ENCODE assay signal across 8 cellular contexts in genomic region chr7:100888529-100888987, GRCh38. TPM values are rescaled to one million over a fixed set of nuclear protein-coding genes. Genes with fewer than 3 reads are reported as not detected.
DNase-seq lines count a peak whose midpoint lies in the region; ATAC-seq and TF ChIP-seq lines count a peak whose summit lies in the region.

No MANE protein-coding gene starts in this region.

- H3K9me3 Mint-ChIP-seq in CD8-positive, alpha-beta memory T cell: no peaks in the 10 kb centered on the region
- no peaks in the 10 kb centered on the region for H3K9me3 Mint-ChIP-seq in neural crest cell

- 82 to 85% methylated on average over 10 of the region's 10 CpGs for WGBS in ectodermal cell, 2 experiments

- in situ Hi-C loops in KBM-7 (cut with MboI; ENCODE audit: low pct_unique_long_range_greater_than_20kb, low sequenced_read_pairs): no loop called here

- no peak for ATAC-seq in GM21619 (IDR thresholded peaks at IDR 0.05; ENCODE audit: unreplicated experiment)

- H3K27me3 ChIP-seq in CD8-positive, alpha-beta memory T cell (ENCODE audit: insufficient read depth, low read length, poor library complexity, severe bottlenecking): no peaks in the 10 kb centered on the region
- H3K27me3 ChIP-seq in MM.1S (replicated peaks; ENCODE audit: insufficient read depth, low read length) (peaks cover 35% of the 10 kb centered on the region), ectodermal cell (ENCODE audit: control insufficient read depth, insufficient read depth, low read length, poor library complexity, severe bottlenecking) (no peaks in the 10 kb centered on the region)

- no peak for TF ChIP-seq CTCF in MM.1S (IDR thresholded peaks at IDR 0.05; ENCODE audit: low read length)
- no peak for TF ChIP-seq CTCF in neural crest cell (conservative IDR thresholded peaks at IDR 0.05)

- H3K4me3 Mint-ChIP-seq in CD8-positive, alpha-beta memory T cell: peak overlapping the region; percentile 87 to 96 (median 89)
- peak overlapping the region; percentile 90 for H3K4me3 Mint-ChIP-seq in neural crest cell

- no peaks in the 10 kb centered on the region for H3K9me3 ChIP-seq in CD8-positive, alpha-beta memory T cell (ENCODE audit: low read length)
- H3K9me3 ChIP-seq in MM.1S (replicated peaks; ENCODE audit: insufficient read depth, low read length): no peaks in the 10 kb centered on the region
- no peaks in the 10 kb centered on the region for H3K9me3 ChIP-seq in ectodermal cell (ENCODE audit: control insufficient read depth, low read length)

- H3F3A ChIP-seq in MM.1S (ENCODE audit: insufficient read depth, low read length): peaks cover 12% of the 10 kb centered on the region; the same call in 1 of the 2 replicates

- no peak overlapping the region; the same call in 1 of the 2 replicates for H3K9ac ChIP-seq in MM.1S (ENCODE audit: low read length)

- H3K27ac ChIP-seq in CD8-positive, alpha-beta memory T cell (ENCODE audit: low read depth, low read length): peak overlapping the region; percentile 81
- H3K27ac ChIP-seq in MM.1S (ENCODE audit: low read length) (no peak overlapping the region), ectodermal cell (ENCODE audit: insufficient read depth, low read depth, low read length, poor library complexity, severe bottlenecking) (no peak overlapping the region)

- CTCF ChIA-PET in CD8-positive, alpha-beta memory T cell (lab: Charles Lee): interaction anchor here (1.6 to 6.3 kb wide), 2 partner anchors 12 to 255 kb away, joined by 6 to 48 read pairs; partner anchors contain the start of gene SRRT

- no peak overlapping the region for H2AFZ ChIP-seq in MM.1S (ENCODE audit: low read length)

- H3K79me2 ChIP-seq in MM.1S (ENCODE audit: low read length): peaks cover 14% of the 10 kb centered on the region

- H3K4me2 ChIP-seq in MM.1S (ENCODE audit: low read depth, low read length): peak overlapping the region; percentile 99; the same call in 1 of the 2 replicates

- H3K4me3 ChIP-seq in CD8-positive, alpha-beta memory T cell (ENCODE audit: low read length): peak overlapping the region; percentile 74
- H3K4me3 ChIP-seq in MM.1S (ENCODE audit: low read length) (peak overlapping the region; percentile 80), ectodermal cell (ENCODE audit: insufficient read depth, low read depth, low read length) (peak overlapping the region; percentile 60)

- peaks cover 38% of the 10 kb centered on the region for H3K36me3 ChIP-seq in CD8-positive, alpha-beta memory T cell (ENCODE audit: insufficient read depth, low read length)
- H3K36me3 ChIP-seq in MM.1S (replicated peaks; ENCODE audit: insufficient read depth, low read length) (peaks cover 42% of the 10 kb centered on the region), ectodermal cell (ENCODE audit: control insufficient read depth, insufficient read depth, low read length) (peaks cover 34% of the 10 kb centered on the region)

- peaks cover 48% of the 10 kb centered on the region for H3K4me1 ChIP-seq in CD8-positive, alpha-beta memory T cell (ENCODE audit: insufficient read depth, low read length)
- peaks cover 10% of the 10 kb centered on the region for H3K4me1 ChIP-seq in MM.1S (ENCODE audit: low read length)
- peaks cover 7% of the 10 kb centered on the region for H3K4me1 ChIP-seq in ectodermal cell (ENCODE audit: control insufficient read depth, insufficient read depth, low read length)

- H3K27me3 Mint-ChIP-seq in CD8-positive, alpha-beta memory T cell: peaks cover 14 to 18% of the 10 kb centered on the region in 2 donors
- H3K27me3 Mint-ChIP-seq in neural crest cell (ENCODE audit: low read depth): peaks cover 21% of the 10 kb centered on the region

- POLR2A ChIA-PET in CD8-positive, alpha-beta memory T cell (lab: Charles Lee): interaction anchor here (0.5 to 5.1 kb wide), 5 partner anchors 12 to 163 kb away, joined by 4 to 102 read pairs (median 9); partner anchors contain the start of genes SLC12A9 and SRRT

- H3K4me1 Mint-ChIP-seq in CD8-positive, alpha-beta memory T cell: peaks cover 42 to 69% (median 62%) of the 10 kb centered on the region in 3 donors
- H3K4me1 Mint-ChIP-seq in neural crest cell: peaks cover 44% of the 10 kb centered on the region

- peaks cover 19 to 52% (median 21%) of the 10 kb centered on the region in 3 donors for H3K36me3 Mint-ChIP-seq in CD8-positive, alpha-beta memory T cell
- peaks cover 23% of the 10 kb centered on the region for H3K36me3 Mint-ChIP-seq in neural crest cell (ENCODE audit: low read depth)

- no peaks in the 10 kb centered on the region for H4K20me1 ChIP-seq in MM.1S (ENCODE audit: insufficient read depth, low read length)

- DNase-seq in CD8-positive, alpha-beta memory T cell: no peak
- DNase-seq in MM.1S (no peak), neural crest cell (ENCODE audit: low read depth, low spot score) (no peak), KBM-7 (no peak), NCI-H1105 (lab: John Stamatoyannopoulos, UW) (no peak), AML-193 (lab: John Stamatoyannopoulos, UW) (no peak)

- H3K27ac Mint-ChIP-seq in CD8-positive, alpha-beta memory T cell: peak overlapping the region; percentile 91 to 98 (median 96)
- no peak overlapping the region for H3K27ac Mint-ChIP-seq in neural crest cell (ENCODE audit: unreplicated experiment)

- no peaks in the 10 kb centered on the region for H3K9me2 ChIP-seq in MM.1S (replicated peaks; ENCODE audit: insufficient read depth, low read length)

RNA-seq across cellular contexts. Expression of gene UFSP1, which starts 1.0 kb away (rescaled TPM):
- total RNA-seq in CD8-positive, alpha-beta memory T cell: 1 to 10 TPM; 3.1 to 4.0 TPM
- 2.1 TPM for polyA plus RNA-seq in CD8-positive, alpha-beta memory T cell
- 0.72 TPM for polyA plus RNA-seq in ectodermal cell (2013, experiment 1 of 4)
- 1.5 TPM for polyA plus RNA-seq in ectodermal cell (2013, experiment 2 of 4)
- 1.9 TPM for polyA plus RNA-seq in ectodermal cell (2013, experiment 3 of 4)
- 1.7 TPM for polyA plus RNA-seq in ectodermal cell (2013, experiment 4 of 4)
- total RNA-seq in neural crest cell: 4.4 and 4.6 TPM in 2 replicates

RNA-seq across cellular contexts. Expression of gene ACHE, which starts 7.1 kb away (rescaled TPM):
- under 1 TPM in 1 of 2 experiments, not detected in 1; 0.20 TPM for total RNA-seq in CD8-positive, alpha-beta memory T cell
- polyA plus RNA-seq in CD8-positive, alpha-beta memory T cell: 0.30 TPM
- polyA plus RNA-seq in ectodermal cell (2013, experiment 1 of 4): 1.6 TPM
- 2.1 TPM for polyA plus RNA-seq in ectodermal cell (2013, experiment 2 of 4)
- 1.4 TPM for polyA plus RNA-seq in ectodermal cell (2013, experiment 3 of 4)
- polyA plus RNA-seq in ectodermal cell (2013, experiment 4 of 4): 1.7 TPM
- total RNA-seq in neural crest cell: 1.7 and 2.0 TPM in 2 replicates

RNA-seq across cellular contexts. Expression of gene SRRT, which starts 13.7 kb away (rescaled TPM):
- 100 to 1,000 TPM; 285 to 290 TPM for total RNA-seq in CD8-positive, alpha-beta memory T cell
- polyA plus RNA-seq in CD8-positive, alpha-beta memory T cell: 90.7 TPM
- 216 TPM for polyA plus RNA-seq in ectodermal cell (2013, experiment 1 of 4)
- 222 TPM for polyA plus RNA-seq in ectodermal cell (2013, experiment 2 of 4)
- 173 TPM for polyA plus RNA-seq in ectodermal cell (2013, experiment 3 of 4)
- 166 TPM for polyA plus RNA-seq in ectodermal cell (2013, experiment 4 of 4)
- 330 and 356 TPM in 2 replicates for total RNA-seq in neural crest cell

RNA-seq across cellular contexts. Expression of gene TRIP6, which starts 21.4 kb away (rescaled TPM):
- 10 to 100 TPM; 36.8 to 37.7 TPM for total RNA-seq in CD8-positive, alpha-beta memory T cell
- 2.0 TPM for polyA plus RNA-seq in CD8-positive, alpha-beta memory T cell
- 66.3 TPM for polyA plus RNA-seq in ectodermal cell (2013, experiment 1 of 4)
- polyA plus RNA-seq in ectodermal cell (2013, experiment 2 of 4): 57.5 TPM
- 56.4 TPM for polyA plus RNA-seq in ectodermal cell (2013, experiment 3 of 4)
- 57.8 TPM for polyA plus RNA-seq in ectodermal cell (2013, experiment 4 of 4)
- total RNA-seq in neural crest cell: 34.8 and 39.7 TPM in 2 replicates

RNA-seq across cellular contexts. Expression of gene SLC12A9, which starts 36.0 kb away (rescaled TPM):
- total RNA-seq in CD8-positive, alpha-beta memory T cell: 10 to 100 TPM; 24.7 to 29.1 TPM
- 9.5 TPM for polyA plus RNA-seq in CD8-positive, alpha-beta memory T cell
- polyA plus RNA-seq in ectodermal cell (2013, experiment 1 of 4): 25.9 TPM
- 26.2 TPM for polyA plus RNA-seq in ectodermal cell (2013, experiment 2 of 4)
- 21.4 TPM for polyA plus RNA-seq in ectodermal cell (2013, experiment 3 of 4)
- polyA plus RNA-seq in ectodermal cell (2013, experiment 4 of 4): 19.9 TPM
- total RNA-seq in neural crest cell: 25.2 and 27.7 TPM in 2 replicates
